In the genomic region with DNA sequence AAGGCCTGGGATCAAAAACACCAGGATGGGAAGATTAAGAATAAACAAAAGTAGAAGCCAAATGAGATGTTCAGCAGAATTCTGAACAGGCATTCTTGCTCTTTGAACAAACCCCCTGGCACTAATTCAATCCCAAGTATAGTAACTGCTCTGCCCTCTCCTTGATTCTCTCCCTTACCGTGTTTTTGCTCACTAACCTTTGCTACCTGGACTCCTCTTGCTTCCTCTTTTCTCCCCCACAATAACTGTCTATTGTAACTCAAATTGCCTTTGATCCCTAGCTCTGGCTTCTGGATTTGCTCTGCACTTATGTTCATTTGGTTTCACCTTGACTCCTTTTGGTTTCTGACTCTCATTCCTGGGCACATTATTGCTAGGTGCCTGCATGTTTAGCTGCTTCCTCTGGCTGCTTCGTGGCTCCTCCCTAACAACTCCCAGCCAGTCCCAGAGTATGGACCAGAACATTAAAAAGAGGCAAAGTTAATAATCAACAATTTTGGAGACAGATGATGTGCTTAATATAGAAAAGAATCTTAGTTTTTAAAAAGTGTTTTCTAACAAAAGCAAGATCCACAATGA, we compare ENCODE assay signal across 29 cellular contexts.
"Had no signal": no experiment of that assay in that cellular context is flagged by ENCODE, and none has a peak within 500 bp of the region (broad histone marks: within the 10 kb centered on the region; RNA-seq: fewer than 3 reads in every experiment).

No MANE protein-coding gene starts in this region.

- DNase-seq: activated B cell treated with CpG ODN at 0.5 μM for 24 hours; activated CD4-positive, alpha-beta T cell treated with anti-CD3 and anti-CD28 coated beads, Interleukin-2, amount 50 U/mL, for 1 hour; activated CD8-positive, alpha-beta T cell treated with anti-CD3 and anti-CD28 coated beads for 36 hours; activated gamma-delta T cell treated with Interleukin-2 at 50 U/mL for 16 hours; activated naive CD4-positive, alpha-beta T cell treated with anti-CD3 and anti-CD28 coated beads, Interleukin-2, amount 50 U/mL, for 16 hours; activated T-cell treated with anti-CD3 and anti-CD28 coated beads, Interleukin-2, amount 50 U/mL, for 4 hours; amniotic stem cell; brain microvascular endothelial cell; cortex of kidney; effector memory CD8-positive, alpha-beta T cell; erythroblast; gastrocnemius medialis; glutamatergic neuron; left ventricle myocardium superior; naive B cell; nephron progenitor cell; ovary; retina; sigmoid colon; stimulated activated CD4-positive, alpha-beta T cell treated with anti-CD3 and anti-CD28 coated beads, Interleukin-1b, Interleukin-23, amount 100 ng/mL, for 48 hours; stimulated activated CD4-positive, alpha-beta T cell treated with anti-CD3 and anti-CD28 coated beads, Interleukin-4, amount 100 ng/mL, for 4 hours; stimulated activated CD8-positive, alpha-beta memory T cell treated with anti-CD3 and anti-CD28 coated beads, Interleukin-4, amount 100 ng/mL, for 48 hours; stimulated activated naive CD8-positive, alpha-beta T cell treated with anti-CD3 and anti-CD28 coated beads, Interleukin-15, amount 100 ng/mL, for 72 hours; substantia nigra; upper lobe of right lung had no signal

- H3K27me3 Mint-ChIP-seq: activated B cell treated with CpG ODN at 0.5 μM for 24 hours; activated CD8-positive, alpha-beta T cell treated with anti-CD3 and anti-CD28 coated beads for 36 hours; stimulated activated memory B cell treated with anti-CD40 and anti-IgM and Interleukin-4, amounts not matched to agents 10 μg/mL and 1 μg/mL and 100 μg/mL, for 72 hours; stimulated activated naive CD8-positive, alpha-beta T cell treated with anti-CD3 and anti-CD28 coated beads, Interleukin-15, amount 100 ng/mL, for 72 hours had no signal

- H3K36me3 ChIP-seq: brain microvascular endothelial cell, gastrocnemius medialis, ovary, prostate gland, sigmoid colon, upper lobe of right lung had no signal

- ATAC-seq: activated CD8-positive, alpha-beta T cell treated with anti-CD3 and anti-CD28 coated beads for 36 hours; activated T-cell treated with anti-CD3 and anti-CD28 coated beads, Interleukin-2, amount 50 U/mL, for 4 hours; activated T-helper 17 cell treated with anti-CD3 and anti-CD28 coated beads, Interleukin-2, amount 50 U/mL, for 72 hours; effector memory CD8-positive, alpha-beta T cell; gastrocnemius medialis; left ventricle myocardium superior; stimulated activated memory B cell treated with anti-CD40 and anti-IgM and Interleukin-4, amounts not matched to agents 10 μg/mL and 1 μg/mL and 100 μg/mL, for 72 hours; stimulated activated naive CD8-positive, alpha-beta T cell treated with anti-CD3 and anti-CD28 coated beads, Interleukin-15, amount 100 ng/mL, for 72 hours; upper lobe of right lung had no signal

- H3K9me3 ChIP-seq: gastrocnemius medialis, ovary, prostate gland, upper lobe of right lung had no signal

- H3K4me1 Mint-ChIP-seq: activated B cell treated with CpG ODN at 0.5 μM for 24 hours; activated T-helper 17 cell treated with anti-CD3 and anti-CD28 coated beads, Interleukin-2, amount 50 U/mL, for 72 hours; naive B cell; nephron progenitor cell; stimulated activated memory B cell treated with anti-CD40 and anti-IgM and Interleukin-4, amounts not matched to agents 10 μg/mL and 1 μg/mL and 100 μg/mL, for 72 hours; stimulated activated naive CD8-positive, alpha-beta T cell treated with anti-CD3 and anti-CD28 coated beads, Interleukin-15, amount 100 ng/mL, for 72 hours had no signal

- H3K27me3 ChIP-seq: brain microvascular endothelial cell, gastrocnemius medialis, ovary, sigmoid colon, upper lobe of right lung had no signal

- H3K4me2 ChIP-seq: smooth muscle cell had no signal

- H3K4me1 ChIP-seq: gastrocnemius medialis, prostate gland, sigmoid colon, upper lobe of right lung had no signal

- H3K4me3 Mint-ChIP-seq: activated B cell treated with CpG ODN at 0.5 μM for 24 hours; activated CD8-positive, alpha-beta T cell treated with anti-CD3 and anti-CD28 coated beads for 36 hours; activated T-cell treated with anti-CD3 and anti-CD28 coated beads, Interleukin-2, amount 50 U/mL, for 4 hours; activated T-helper 17 cell treated with anti-CD3 and anti-CD28 coated beads, Interleukin-2, amount 50 U/mL, for 72 hours; effector memory CD8-positive, alpha-beta T cell; naive B cell; nephron progenitor cell; stimulated activated memory B cell treated with anti-CD40 and anti-IgM and Interleukin-4, amounts not matched to agents 10 μg/mL and 1 μg/mL and 100 μg/mL, for 72 hours; stimulated activated naive CD8-positive, alpha-beta T cell treated with anti-CD3 and anti-CD28 coated beads, Interleukin-15, amount 100 ng/mL, for 72 hours had no signal

- H3K27ac Mint-ChIP-seq: activated B cell treated with CpG ODN at 0.5 μM for 24 hours; activated CD8-positive, alpha-beta T cell treated with anti-CD3 and anti-CD28 coated beads for 36 hours; activated T-helper 17 cell treated with anti-CD3 and anti-CD28 coated beads, Interleukin-2, amount 50 U/mL, for 72 hours; effector memory CD8-positive, alpha-beta T cell; naive B cell; nephron progenitor cell; stimulated activated memory B cell treated with anti-CD40 and anti-IgM and Interleukin-4, amounts not matched to agents 10 μg/mL and 1 μg/mL and 100 μg/mL, for 72 hours had no signal

- H3K27ac ChIP-seq: brain microvascular endothelial cell, gastrocnemius medialis, ovary, prostate gland, sigmoid colon, upper lobe of right lung had no signal

- H3K9me3 Mint-ChIP-seq: activated B cell treated with CpG ODN at 0.5 μM for 24 hours; activated CD8-positive, alpha-beta T cell treated with anti-CD3 and anti-CD28 coated beads for 36 hours; activated T-cell treated with anti-CD3 and anti-CD28 coated beads, Interleukin-2, amount 50 U/mL, for 4 hours; activated T-helper 17 cell treated with anti-CD3 and anti-CD28 coated beads, Interleukin-2, amount 50 U/mL, for 72 hours; effector memory CD8-positive, alpha-beta T cell; stimulated activated naive CD8-positive, alpha-beta T cell treated with anti-CD3 and anti-CD28 coated beads, Interleukin-15, amount 100 ng/mL, for 72 hours had no signal

- H3K4me3 ChIP-seq: gastrocnemius medialis, ovary, prostate gland, sigmoid colon, smooth muscle cell, upper lobe of right lung had no signal

- H3K36me3 Mint-ChIP-seq: naive B cell; stimulated activated memory B cell treated with anti-CD40 and anti-IgM and Interleukin-4, amounts not matched to agents 10 μg/mL and 1 μg/mL and 100 μg/mL, for 72 hours had no signal
